In the genomic region with DNA sequence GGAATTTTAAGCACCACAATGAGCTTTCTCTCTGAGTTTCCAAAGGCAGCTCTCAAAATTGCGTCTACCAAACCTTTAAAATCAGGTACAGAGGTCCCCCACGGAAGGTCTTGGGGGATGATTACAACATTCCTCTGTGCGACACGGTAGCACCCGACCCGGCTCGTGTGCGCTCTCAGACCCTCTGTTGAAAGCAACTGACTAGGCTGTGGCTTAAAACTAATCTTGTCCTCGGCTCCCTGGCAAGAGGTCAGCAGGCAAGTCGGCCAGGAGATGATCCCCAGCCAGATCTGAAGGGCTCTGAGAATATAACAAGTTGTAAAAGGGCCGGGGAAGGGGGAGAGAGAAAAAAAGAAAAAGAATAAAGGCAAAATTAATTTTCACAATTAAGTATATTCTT, we compare ENCODE assay signal across 20 cellular contexts.
DNase-seq lines count a peak whose midpoint lies in the region; ATAC-seq and TF ChIP-seq lines count a peak whose summit lies in the region.
"Had no signal": no experiment of that assay in that cellular context is flagged by ENCODE, and none has a peak within 500 bp of the region (broad histone marks: within the 10 kb centered on the region; RNA-seq: fewer than 3 reads in every experiment).

No MANE protein-coding gene starts in this region.

- H3K79me2 ChIP-seq in osteoblast (ENCODE audit: insufficient read depth, low read length): no peaks in the 10 kb centered on the region

- H3K27me3 ChIP-seq in right cardiac atrium (ENCODE audit: control insufficient read depth, insufficient read depth) (no peaks in the 10 kb centered on the region), heart left ventricle (peaks cover 12 to 94% (median 28%) of the 10 kb centered on the region in 9 donors), endodermal cell (ENCODE audit: control insufficient read depth, insufficient read depth, low read length, poor library complexity, severe bottlenecking) (no peaks in the 10 kb centered on the region), osteoblast (ENCODE audit: insufficient read depth, low read length) (peaks cover 82% of the 10 kb centered on the region)

- POLR2A ChIA-PET in RWPE1 (lab: Yijun Ruan, JAX; ENCODE audit: low non-redundant PET): no interaction called here

- TF ChIP-seq POLR2A in heart left ventricle (IDR thresholded peaks at IDR 0.05): no peak

- ATAC-seq in right cardiac atrium: no peak
- no peak for ATAC-seq in heart left ventricle
- ATAC-seq in GM19035 (IDR thresholded peaks at IDR 0.05; ENCODE audit: unreplicated experiment): no peak
- ATAC-seq in GM21526 (IDR thresholded peaks at IDR 0.05; ENCODE audit: low FRiP score, unreplicated experiment): no peak

- WGBS in right cardiac atrium: 40% methylated on average over 11 of the region's 11 CpGs
- WGBS in heart left ventricle, 4 donors: 23 to 43% (median 33%) methylated on average over 11 of the region's 11 CpGs
- WGBS in endodermal cell (ENCODE audit: insufficient coverage in 1 of 2, insufficient read length in 1 of 2), 2 experiments: 45 to 55% methylated on average over 8 to 10 of the region's 11 CpGs

- no peaks in the 10 kb centered on the region for H3K9me3 ChIP-seq in right cardiac atrium (ENCODE audit: control insufficient read depth, low read length)
- H3K9me3 ChIP-seq in heart left ventricle: no peaks in the 10 kb centered on the region
- no peaks in the 10 kb centered on the region for H3K9me3 ChIP-seq in endodermal cell (ENCODE audit: control insufficient read depth, low read length)
- H3K9me3 ChIP-seq in osteoblast (ENCODE audit: low read depth, low read length): no peaks in the 10 kb centered on the region

- CTCF ChIA-PET in RWPE1 (lab: Yijun Ruan, JAX): no interaction called here

- H3K4me2 ChIP-seq in osteoblast (ENCODE audit: insufficient read depth, low read length): no peak overlapping the region

- peak overlapping the region; percentile 8 for H3K27ac Mint-ChIP-seq in endodermal cell
- H3K27ac Mint-ChIP-seq: CD4-positive, alpha-beta T cell; HFFc6 had no signal

- peak in 2 of 3 donors; percentile 71 to 74 for DNase-seq in right cardiac atrium
- DNase-seq in heart left ventricle: no peak
- DNase-seq in endodermal cell: no peak
- DNase-seq in osteoblast (ENCODE audit: insufficient read length, low spot score, missing footprints): peak; percentile 53
- DNase-seq in NCI-H748 (lab: John Stamatoyannopoulos, UW; ENCODE audit: unreplicated experiment): no peak
- no peak for DNase-seq in RWPE1 (ENCODE audit: low spot score)
- DNase-seq: ACHN; CD4-positive, alpha-beta T cell; DMS79 treated with DMSO at 0.1 percent for 48 hours; GF-D8; HFFc6; KBM-7; NCI-H1092; NCI-H2107; NCI-H345; NCI-H69; SHP77 treated with DMSO at 0.1 percent for 48 hours had no signal

- H3K4me3 ChIP-seq in right cardiac atrium (ENCODE audit: low read length) (no peak overlapping the region), heart left ventricle (no peak overlapping the region), endodermal cell (ENCODE audit: low read length) (no peak overlapping the region), osteoblast (ENCODE audit: insufficient read depth, low read length) (no peak overlapping the region)

- H3K9ac ChIP-seq in endodermal cell (ENCODE audit: extremely low read depth, low read length, poor library complexity, severe bottlenecking): peak overlapping the region; percentile 8

- TF ChIP-seq CTCF in heart left ventricle (IDR thresholded peaks at IDR 0.05) (no peak), endodermal cell (conservative IDR thresholded peaks at IDR 0.05) (no peak), osteoblast (IDR thresholded peaks at IDR 0.05; ENCODE audit: extremely low read depth, low read depth, low read length) (no peak), RWPE1 (conservative IDR thresholded peaks at IDR 0.05; ENCODE audit: low read depth) (no peak)

- H3K36me3 ChIP-seq in heart left ventricle: no peaks in the 10 kb centered on the region
- no peaks in the 10 kb centered on the region for H3K36me3 ChIP-seq in endodermal cell (ENCODE audit: control insufficient read depth, insufficient read depth, low read length)
- H3K36me3 ChIP-seq in osteoblast (ENCODE audit: insufficient read depth, low read length): no peaks in the 10 kb centered on the region

- H3K9me3 Mint-ChIP-seq in endodermal cell: no peaks in the 10 kb centered on the region
- H3K9me3 Mint-ChIP-seq: CD4-positive, alpha-beta T cell; HFFc6 had no signal

- peaks cover 55% of the 10 kb centered on the region for H3K4me1 Mint-ChIP-seq in endodermal cell

- no peaks in the 10 kb centered on the region for H4K20me1 ChIP-seq in osteoblast (ENCODE audit: insufficient read depth, low read length)

- H3K36me3 Mint-ChIP-seq in endodermal cell (ENCODE audit: low read depth): no peaks in the 10 kb centered on the region

- no peak overlapping the region for H3K4me3 Mint-ChIP-seq in endodermal cell
- H3K4me3 Mint-ChIP-seq: CD4-positive, alpha-beta T cell; HFFc6 had no signal

- H3K27me3 Mint-ChIP-seq in endodermal cell (ENCODE audit: insufficient read depth): peaks cover 6% of the 10 kb centered on the region

- H3K4me1 ChIP-seq in right cardiac atrium (ENCODE audit: control insufficient read depth, insufficient read depth, low read length) (no peaks in the 10 kb centered on the region), heart left ventricle (peaks cover 0 to 51% (median 13%) of the 10 kb centered on the region in 12 donors), endodermal cell (ENCODE audit: control insufficient read depth, insufficient read depth, low read length) (peaks cover 35% of the 10 kb centered on the region), osteoblast (ENCODE audit: insufficient read depth, low read length) (peaks cover 17% of the 10 kb centered on the region)

- H2AFZ ChIP-seq in osteoblast (ENCODE audit: low read length): no peak overlapping the region

- H3K27ac ChIP-seq in right cardiac atrium (ENCODE audit: low read length) (no peak overlapping the region), heart left ventricle (no peak overlapping the region), endodermal cell (ENCODE audit: low read depth, low read length) (peak overlapping the region; percentile 62), osteoblast (ENCODE audit: low read depth, low read length) (no peak overlapping the region), RWPE1 (no peak overlapping the region)
- H3K27ac ChIP-seq: HL-60 had no signal

- intact Hi-C loops in right cardiac atrium (cut with DNase I) (no loop called here), heart left ventricle (cut with DNase I) (no loop called here)

Comparison
In these comparisons a context has a peak if more than half of its experiments do, and no peak if none do; other contexts are left out.
1. DNase-seq: peak in right cardiac atrium (2 of 3) and osteoblast (single experiment); none in heart left ventricle (0 of 5), endodermal cell (single experiment), NCI-H748 (single experiment) and RWPE1 (single experiment).